In the genomic region with DNA sequence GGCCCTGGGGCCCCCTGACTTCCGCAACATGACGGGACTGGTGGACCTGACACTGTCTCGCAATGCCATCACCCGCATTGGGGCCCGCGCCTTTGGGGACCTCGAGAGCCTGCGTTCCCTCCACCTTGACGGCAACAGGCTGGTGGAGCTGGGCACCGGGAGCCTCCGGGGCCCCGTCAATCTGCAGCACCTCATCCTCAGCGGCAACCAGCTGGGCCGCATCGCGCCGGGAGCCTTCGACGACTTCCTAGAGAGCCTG, we compare ENCODE assay signal across 9 cellular contexts. TPM values are rescaled to one million over a fixed set of nuclear protein-coding genes. Genes with fewer than 3 reads are reported as not detected.
A peak's percentile ranks its signal among the peaks of the same experiment; 100 is the strongest.
DNase-seq lines count a peak whose midpoint lies in the region; ATAC-seq and TF ChIP-seq lines count a peak whose summit lies in the region.
"Had no signal": no experiment of that assay in that cellular context is flagged by ENCODE, and none has a peak within 500 bp of the region (broad histone marks: within the 10 kb centered on the region; RNA-seq: fewer than 3 reads in every experiment).

No MANE protein-coding gene starts in this region.

- TF ChIP-seq CTCF in GM06990 (IDR thresholded peaks at IDR 0.05; ENCODE audit: insufficient read depth, low read length, poor library complexity, severe bottlenecking) (no peak), chondrocyte (IDR thresholded peaks at IDR 0.05) (no peak), osteoblast (IDR thresholded peaks at IDR 0.05; ENCODE audit: extremely low read depth, low read depth, low read length) (no peak)

- intact Hi-C loops in left ventricle myocardium superior (cut with micrococcal nuclease) = no loop called here
- intact Hi-C loops in left cardiac atrium (cut with DNase I) = no loop called here

- no peaks in the 10 kb centered on the region for H4K20me1 ChIP-seq in osteoblast (ENCODE audit: insufficient read depth, low read length)

- no peaks in the 10 kb centered on the region for H3K9me3 ChIP-seq in osteoblast (ENCODE audit: low read depth, low read length)

- no peak overlapping the region for H3K4me2 ChIP-seq in osteoblast (ENCODE audit: insufficient read depth, low read length)

- H3K36me3 ChIP-seq in GM06990 (ENCODE audit: control insufficient read depth, insufficient read depth, low read length) = peaks cover 4% of the 10 kb centered on the region
- H3K36me3 ChIP-seq in osteoblast (ENCODE audit: insufficient read depth, low read length) = no peaks in the 10 kb centered on the region

- H2AFZ ChIP-seq in osteoblast (ENCODE audit: low read length) = no peak overlapping the region

- peaks cover 14% of the 10 kb centered on the region for H3K4me1 Mint-ChIP-seq in chondrocyte (ENCODE audit: low read depth)

- no peaks in the 10 kb centered on the region for H3K27me3 ChIP-seq in GM06990 (replicated peaks; ENCODE audit: control insufficient read depth, insufficient read depth, low read length)
- H3K27me3 ChIP-seq in osteoblast (ENCODE audit: insufficient read depth, low read length) = no peaks in the 10 kb centered on the region

- peaks cover 5% of the 10 kb centered on the region for H3K79me2 ChIP-seq in osteoblast (ENCODE audit: insufficient read depth, low read length)

- no peaks in the 10 kb centered on the region for H3K27me3 Mint-ChIP-seq in chondrocyte (ENCODE audit: low read depth)

- H3K4me3 ChIP-seq in GM06990 (replicated peaks; ENCODE audit: low read depth, low read length) (peak overlapping the region; percentile 77), osteoblast (ENCODE audit: insufficient read depth, low read length) (peak overlapping the region; percentile 85)

- peaks cover 1% of the 10 kb centered on the region for H3K36me3 Mint-ChIP-seq in chondrocyte (ENCODE audit: low read depth)

- DNase-seq in GM06990 (ENCODE audit: extremely low read depth, insufficient read length) = no peak
- peak; percentile 54 for DNase-seq in NCI-H526 treated with DMSO at 0.1 percent for 48 hours (lab: John Stamatoyannopoulos, UW)
- no peak for DNase-seq in chondrocyte (ENCODE audit: low spot score)
- peak; percentile 85 for DNase-seq in osteoblast (ENCODE audit: insufficient read length, low spot score, missing footprints)
- DNase-seq in left ventricle myocardium superior = no peak
- no peak for DNase-seq in left cardiac atrium
- DNase-seq: activated effector memory CD4-positive, alpha-beta T cell treated with anti-CD3 and anti-CD28 coated beads, Interleukin-2, amount 50 U/mL, for 16 hours; Right ventricle myocardium superior had no signal

- H3K9me3 Mint-ChIP-seq in chondrocyte (ENCODE audit: low read depth) = no peaks in the 10 kb centered on the region

- H3K27ac ChIP-seq in osteoblast (ENCODE audit: low read depth, low read length) = no peak overlapping the region

- H3K4me3 Mint-ChIP-seq in chondrocyte (ENCODE audit: unreplicated experiment) = peak overlapping the region; percentile 77

- ATAC-seq in left ventricle myocardium superior (no peak), left cardiac atrium (no peak), HG03460 (IDR thresholded peaks at IDR 0.05; ENCODE audit: unreplicated experiment) (no peak)

- peaks cover 6% of the 10 kb centered on the region for H3K4me1 ChIP-seq in osteoblast (ENCODE audit: insufficient read depth, low read length)

- H3K27ac Mint-ChIP-seq in chondrocyte (ENCODE audit: unreplicated experiment) = no peak overlapping the region

RNA-seq across cellular contexts. Expression of a gene that starts 1.0 kb away (rescaled TPM):
- total RNA-seq in chondrocyte (33.8 to 47.2 TPM (median 46.8 TPM) in 3 replicates), osteoblast (15.9 and 16.3 TPM in 2 replicates), left ventricle myocardium superior (17.2 TPM), left cardiac atrium (10 to 100 TPM; 14.3 to 15.5 TPM)

RNA-seq across cellular contexts. Expression of a gene that starts 14.6 kb away (rescaled TPM):
- total RNA-seq in chondrocyte (17.0 to 18.8 TPM (median 17.3 TPM) in 3 replicates), osteoblast (11.5 and 18.1 TPM in 2 replicates), left ventricle myocardium superior (6.5 TPM), left cardiac atrium (1 to 10 TPM; 7.7 to 8.9 TPM)

Comparison
In these comparisons a context has a peak if more than half of its experiments do, and no peak if none do; other contexts are left out.
1. DNase-seq: peak in NCI-H526 treated with DMSO at 0.1 percent for 48 hours (single experiment) and osteoblast (single experiment); none in GM06990 (single experiment), chondrocyte (single experiment), left ventricle myocardium superior (single experiment) and left cardiac atrium (single experiment).